In genomic region chr6:33289784-33290315, GRCh38 we compare ENCODE assay signal across 1 cellular context.
TF ChIP-seq lines count a peak whose summit lies in the region.

No MANE protein-coding gene starts in this region.

TF ChIP-seq in GM12878, 131 proteins besides CTCF, POLR2A, EP300 and RAD21:
- TF ChIP-seq EED (IDR thresholded peaks at IDR 0.05; ENCODE audit: low read depth) (no peak), KLF5 (IDR thresholded peaks at IDR 0.05; ENCODE audit: partially characterized antibody) (no peak), MTA3 (IDR thresholded peaks at IDR 0.05; ENCODE audit: borderline replicate concordance, low read length) (peak; percentile 41; the same call in 1 of the 2 replicates), RCOR1 (conservative IDR thresholded peaks at IDR 0.05; ENCODE audit: low read depth, low read length) (no peak), FOXM1 (IDR thresholded peaks at IDR 0.05; ENCODE audit: low read depth, low read length) (no peak), SMC3 (IDR thresholded peaks at IDR 0.05; ENCODE audit: borderline replicate concordance, low read length) (no peak), DPF2 (IDR thresholded peaks at IDR 0.05) (peak; percentile 51), GATAD2B (conservative IDR thresholded peaks at IDR 0.05; ENCODE audit: low read depth) (no peak), LARP7 (IDR thresholded peaks at IDR 0.05) (peak; percentile 16; the same call in 1 of the 2 replicates), BACH1 (IDR thresholded peaks at IDR 0.05; ENCODE audit: borderline replicate concordance) (no peak), JUNB (IDR thresholded peaks at IDR 0.05) (no peak), ZNF274 (IDR thresholded peaks at IDR 0.05; ENCODE audit: insufficient read depth, insufficient read length) (no peak), ZNF622 (IDR thresholded peaks at IDR 0.05) (no peak), HDAC6 (IDR thresholded peaks at IDR 0.05; ENCODE audit: unreplicated experiment) (no peak), CBX3 (IDR thresholded peaks at IDR 0.05; ENCODE audit: borderline replicate concordance, low read depth) (no peak)
- TF ChIP-seq, protein P1, sequence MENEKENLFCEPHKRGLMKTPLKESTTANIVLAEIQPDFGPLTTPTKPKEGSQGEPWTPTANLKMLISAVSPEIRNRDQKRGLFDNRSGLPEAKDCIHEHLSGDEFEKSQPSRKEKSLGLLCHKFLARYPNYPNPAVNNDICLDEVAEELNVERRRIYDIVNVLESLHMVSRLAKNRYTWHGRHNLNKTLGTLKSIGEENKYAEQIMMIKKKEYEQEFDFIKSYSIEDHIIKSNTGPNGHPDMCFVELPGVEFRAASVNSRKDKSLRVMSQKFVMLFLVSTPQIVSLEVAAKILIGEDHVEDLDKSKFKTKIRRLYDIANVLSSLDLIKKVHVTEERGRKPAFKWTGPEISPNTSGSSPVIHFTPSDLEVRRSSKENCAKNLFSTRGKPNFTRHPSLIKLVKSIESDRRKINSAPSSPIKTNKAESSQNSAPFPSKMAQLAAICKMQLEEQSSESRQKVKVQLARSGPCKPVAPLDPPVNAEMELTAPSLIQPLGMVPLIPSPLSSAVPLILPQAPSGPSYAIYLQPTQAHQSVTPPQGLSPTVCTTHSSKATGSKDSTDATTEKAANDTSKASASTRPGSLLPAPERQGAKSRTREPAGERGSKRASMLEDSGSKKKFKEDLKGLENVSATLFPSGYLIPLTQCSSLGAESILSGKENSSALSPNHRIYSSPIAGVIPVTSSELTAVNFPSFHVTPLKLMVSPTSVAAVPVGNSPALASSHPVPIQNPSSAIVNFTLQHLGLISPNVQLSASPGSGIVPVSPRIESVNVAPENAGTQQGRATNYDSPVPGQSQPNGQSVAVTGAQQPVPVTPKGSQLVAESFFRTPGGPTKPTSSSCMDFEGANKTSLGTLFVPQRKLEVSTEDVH (IDR thresholded peaks at IDR 0.05; ENCODE audit: low read depth, partially characterized antibody) = no peak
- TF ChIP-seq, protein P2, sequence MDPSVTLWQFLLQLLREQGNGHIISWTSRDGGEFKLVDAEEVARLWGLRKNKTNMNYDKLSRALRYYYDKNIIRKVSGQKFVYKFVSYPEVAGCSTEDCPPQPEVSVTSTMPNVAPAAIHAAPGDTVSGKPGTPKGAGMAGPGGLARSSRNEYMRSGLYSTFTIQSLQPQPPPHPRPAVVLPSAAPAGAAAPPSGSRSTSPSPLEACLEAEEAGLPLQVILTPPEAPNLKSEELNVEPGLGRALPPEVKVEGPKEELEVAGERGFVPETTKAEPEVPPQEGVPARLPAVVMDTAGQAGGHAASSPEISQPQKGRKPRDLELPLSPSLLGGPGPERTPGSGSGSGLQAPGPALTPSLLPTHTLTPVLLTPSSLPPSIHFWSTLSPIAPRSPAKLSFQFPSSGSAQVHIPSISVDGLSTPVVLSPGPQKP (IDR thresholded peaks at IDR 0.05; ENCODE audit: low read depth, low read length) = no peak
TF ChIP-seq in GM12878: peak in this region for 3.
